ENCODE assay signal across 8 cellular contexts in genomic region chr17:76072149-76072858, GRCh38. TPM values are rescaled to one million over a fixed set of nuclear protein-coding genes. Genes with fewer than 3 reads are reported as not detected.
DNase-seq lines count a peak whose midpoint lies in the region; ATAC-seq and TF ChIP-seq lines count a peak whose summit lies in the region.

Gene SRP68, minus strand, starts transcription at chr17:76072517. Its CDS starts 26 bp downstream, at chr17:76072491.

- H3K36me3 ChIP-seq in WERI-Rb-1 (peaks cover 29% of the 10 kb centered on the region), breast epithelium (no peaks in the 10 kb centered on the region), iPS-20b (ENCODE audit: insufficient read depth, low read depth, low read length) (peaks cover 8% of the 10 kb centered on the region)

- H3K4me1 ChIP-seq in breast epithelium: peaks cover 12 to 38% of the 10 kb centered on the region in 2 donors
- peaks cover 6% of the 10 kb centered on the region; the same call in 1 of the 2 replicates for H3K4me1 ChIP-seq in iPS-20b (ENCODE audit: insufficient read depth, low read length)

- ATAC-seq in HG03095 (IDR thresholded peaks at IDR 0.05; ENCODE audit: unreplicated experiment): peak; percentile 85

- TF ChIP-seq POLR2A in GM18526 (IDR thresholded peaks at IDR 0.05; ENCODE audit: extremely low read depth, insufficient read length) (peak; percentile 88), breast epithelium (IDR thresholded peaks at IDR 0.05) (peak; percentile 76)

- intact Hi-C loops in breast epithelium (cut with DNase I; ENCODE audit: low total_unique reads): no loop called here

- H3K9me3 ChIP-seq in WERI-Rb-1 (ENCODE audit: severe bottlenecking) (peaks cover 3% of the 10 kb centered on the region), breast epithelium (no peaks in the 10 kb centered on the region), iPS-20b (ENCODE audit: insufficient read depth, low read depth, low read length) (no peaks in the 10 kb centered on the region)

- TF ChIP-seq CTCF in WERI-Rb-1 (IDR thresholded peaks at IDR 0.05; ENCODE audit: low read depth, low read length): no peak
- TF ChIP-seq CTCF in breast epithelium (IDR thresholded peaks at IDR 0.05): no peak

- H3K4me3 ChIP-seq in WERI-Rb-1 (ENCODE audit: low read depth, low read length) (peak within 1 kb of the TSS; percentile 78), breast epithelium (peak within 1 kb of the TSS; percentile 85 to 90 (median 90)), iPS-20b (ENCODE audit: low read length) (peak within 1 kb of the TSS; percentile 96), skin epidermis (peak within 1 kb of the TSS; percentile 60 to 94 (median 83))

- peak within 1 kb of the TSS; percentile 84 for H3K27ac ChIP-seq in WERI-Rb-1
- peak within 1 kb of the TSS; percentile 76 to 83 for H3K27ac ChIP-seq in breast epithelium
- no peak within 1 kb of the TSS for H3K27ac ChIP-seq in iPS-20b (ENCODE audit: low read length)
- peak within 1 kb of the TSS in 20 of 21 experiments; percentile 72 to 94 (median 86) for H3K27ac ChIP-seq in skin epidermis

- peak within 1 kb of the TSS; percentile 92 for H3K9ac ChIP-seq in iPS-20b (ENCODE audit: low read depth, low read length)

- H3K27me3 ChIP-seq in WERI-Rb-1 (ENCODE audit: insufficient read depth, low read depth, severe bottlenecking) (peaks cover 21% of the 10 kb centered on the region), breast epithelium (peaks cover 26 to 39% of the 10 kb centered on the region in 2 donors), iPS-20b (ENCODE audit: insufficient read depth, low read length) (peaks cover 48% of the 10 kb centered on the region)

- DNase-seq in 8988T (peak; percentile 88), NCI-H2171 treated with DMSO at 0.1 percent for 48 hours (lab: John Stamatoyannopoulos, UW) (peak; percentile 90), WERI-Rb-1 (peak; percentile 99), breast epithelium (ENCODE audit: low spot score in 2 of 2) (peak; percentile 87 to 90)

RNA-seq across cellular contexts. Expression of gene SRP68, which starts in this region (rescaled TPM):
- total RNA-seq in breast epithelium: 10 to 100 TPM; 41.3 to 49.6 (median 48.3) TPM
